ENCODE assay signal across 12 cellular contexts in the genomic region with DNA sequence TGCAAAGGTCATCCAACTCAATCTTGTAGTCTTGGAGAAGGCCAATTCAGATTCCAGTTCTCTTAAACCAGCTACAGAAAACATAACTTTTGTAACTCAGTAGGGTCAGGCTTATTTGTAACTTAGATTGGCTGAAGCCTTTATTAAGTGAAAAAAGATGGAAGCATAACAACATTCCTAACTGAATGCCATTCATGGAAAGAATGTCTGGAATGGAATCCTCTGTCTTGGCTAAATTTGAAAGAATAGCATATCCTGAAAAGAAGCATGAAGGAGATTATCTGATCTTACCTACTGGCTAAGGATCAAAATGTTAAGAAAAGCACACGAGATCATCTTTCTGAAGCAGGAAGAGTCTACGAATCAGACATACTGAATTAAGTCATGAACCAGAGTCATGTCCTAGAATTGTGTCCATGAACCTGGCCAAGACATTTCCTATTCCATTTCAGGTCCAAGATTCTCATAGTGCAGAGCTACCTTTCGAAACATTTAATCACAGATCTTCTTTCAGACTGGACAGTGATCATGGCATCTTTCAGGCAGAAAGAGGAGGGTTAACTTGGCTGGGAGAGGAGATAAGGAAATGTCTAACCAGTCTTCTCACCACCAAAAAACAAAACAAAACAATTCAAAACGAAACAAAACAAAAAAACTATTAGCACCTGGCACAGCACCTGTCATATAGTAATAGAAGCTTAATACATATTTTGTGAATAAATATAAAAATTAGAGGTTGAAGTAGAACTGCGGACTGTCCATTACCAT.
DNase-seq lines count a peak whose midpoint lies in the region; ATAC-seq and TF ChIP-seq lines count a peak whose summit lies in the region.
"Had no signal": no experiment of that assay in that cellular context is flagged by ENCODE, and none has a peak within 500 bp of the region (broad histone marks: within the 10 kb centered on the region; RNA-seq: fewer than 3 reads in every experiment).

No MANE protein-coding gene starts in this region.

- H3K4me3 ChIP-seq in GM08714 (ENCODE audit: low read length) (peak overlapping the region; percentile 57; the same call in 1 of the 2 replicates), upper lobe of right lung (no peak overlapping the region), brain microvascular endothelial cell (ENCODE audit: low read depth, low read length) (no peak overlapping the region)
- H3K4me3 ChIP-seq: mucosa of descending colon had no signal

- intact Hi-C loops in upper lobe of right lung (cut with DNase I): no loop called here

- H3K27me3 ChIP-seq in upper lobe of right lung (no peaks in the 10 kb centered on the region), brain microvascular endothelial cell (replicated peaks) (no peaks in the 10 kb centered on the region)

- peak overlapping the region; percentile 84 for H3K27ac Mint-ChIP-seq in activated CD8-positive, alpha-beta T cell treated with anti-CD3 and anti-CD28 coated beads, Interleukin-2, amount 10 ng/mL, durations not matched to agents 7 days and 5 days

- peaks cover 74% of the 10 kb centered on the region for H3K4me1 Mint-ChIP-seq in activated CD8-positive, alpha-beta T cell treated with anti-CD3 and anti-CD28 coated beads, Interleukin-2, amount 10 ng/mL, durations not matched to agents 7 days and 5 days (ENCODE audit: low read depth)

- CTCF ChIA-PET in activated CD8-positive, alpha-beta T cell treated with anti-CD3 and anti-CD28 coated beads, Interleukin-2, amount 10 ng/mL, durations not matched to agents 7 days and 5 days (lab: Charles Lee): interaction anchor here (0.8 to 6.1 kb wide), 13 partner anchors 9 to 135 kb away, joined by 3 to 143 read pairs (median 3); no protein-coding TSS in a partner anchor

- in situ Hi-C loops in brain microvascular endothelial cell (cut with HindIII; ENCODE audit: low pct_ligation_motif_present, low sequenced_read_pairs): no loop called here

- no peaks in the 10 kb centered on the region for H3K9me3 ChIP-seq in upper lobe of right lung
- H3K9me3 ChIP-seq: mucosa of descending colon had no signal

- H3K4me3 Mint-ChIP-seq in activated CD8-positive, alpha-beta T cell treated with anti-CD3 and anti-CD28 coated beads, Interleukin-2, amount 10 ng/mL, durations not matched to agents 7 days and 5 days: peak overlapping the region; percentile 70
- H3K4me3 Mint-ChIP-seq: CD14-positive monocyte had no signal

- peaks cover 58% of the 10 kb centered on the region for H3K36me3 Mint-ChIP-seq in activated CD8-positive, alpha-beta T cell treated with anti-CD3 and anti-CD28 coated beads, Interleukin-2, amount 10 ng/mL, durations not matched to agents 7 days and 5 days (ENCODE audit: low read depth)

- TF ChIP-seq CTCF in upper lobe of right lung (IDR thresholded peaks at IDR 0.05) (no peak), brain microvascular endothelial cell (IDR thresholded peaks at IDR 0.05; ENCODE audit: low read depth, low read length, missing control alignments) (no peak)

- no peak for ATAC-seq in activated CD8-positive, alpha-beta T cell treated with anti-CD3 and anti-CD28 coated beads, Interleukin-2, amount 10 ng/mL, durations not matched to agents 7 days and 5 days
- ATAC-seq in GM21390 (IDR thresholded peaks at IDR 0.05; ENCODE audit: unreplicated experiment) (no peak), upper lobe of right lung (no peak)

- no peak overlapping the region for H3K27ac ChIP-seq in upper lobe of right lung
- H3K27ac ChIP-seq in brain microvascular endothelial cell: no peak overlapping the region
- H3K27ac ChIP-seq: KMS-11 had no signal

- H3K4me1 ChIP-seq in upper lobe of right lung: peaks cover 34% of the 10 kb centered on the region

- no peaks in the 10 kb centered on the region for H3K27me3 Mint-ChIP-seq in activated CD8-positive, alpha-beta T cell treated with anti-CD3 and anti-CD28 coated beads, Interleukin-2, amount 10 ng/mL, durations not matched to agents 7 days and 5 days (ENCODE audit: low read depth)

- POLR2A ChIA-PET in activated CD8-positive, alpha-beta T cell treated with anti-CD3 and anti-CD28 coated beads, Interleukin-2, amount 10 ng/mL, durations not matched to agents 7 days and 5 days (lab: Charles Lee): interaction anchor here (0.9 to 3.0 kb wide), 6 partner anchors 23 to 53 kb away, joined by 3 to 27 read pairs (median 6); no protein-coding TSS in a partner anchor

- peaks cover 19% of the 10 kb centered on the region for H3K9me3 Mint-ChIP-seq in activated CD8-positive, alpha-beta T cell treated with anti-CD3 and anti-CD28 coated beads, Interleukin-2, amount 10 ng/mL, durations not matched to agents 7 days and 5 days (ENCODE audit: insufficient read depth)

- DNase-seq in A172 (ENCODE audit: low spot score) (peak; percentile 55), kidney tubule cell (ENCODE audit: low spot score) (peak; percentile 68), upper lobe of right lung (no peak), brain microvascular endothelial cell (no peak), islet precursor cell (no peak)
- DNase-seq in activated CD8-positive, alpha-beta T cell treated with anti-CD3 and anti-CD28 coated beads, Interleukin-2, amount 10 ng/mL, durations not matched to agents 7 days and 5 days: no peak
- DNase-seq: mucosa of descending colon, SHP77 treated with DMSO at 0.1 percent for 48 hours had no signal

- no peaks in the 10 kb centered on the region for H3K36me3 ChIP-seq in upper lobe of right lung
- no peaks in the 10 kb centered on the region for H3K36me3 ChIP-seq in brain microvascular endothelial cell (replicated peaks)

Comparison
In these comparisons a context has a peak if more than half of its experiments do, and no peak if none do; other contexts are left out.
1. DNase-seq: peak in A172 (single experiment) and kidney tubule cell (single experiment); none in activated CD8-positive, alpha-beta T cell treated with anti-CD3 and anti-CD28 coated beads, Interleukin-2, amount 10 ng/mL, durations not matched to agents 7 days and 5 days (single experiment), upper lobe of right lung (single experiment), brain microvascular endothelial cell (single experiment) and islet precursor cell (single experiment).